In genomic region chr9:19553441-19553840, GRCh38 we compare ENCODE assay signal across 28 cellular contexts.
"Had no signal": no experiment of that assay in that cellular context is flagged by ENCODE, and none has a peak within 500 bp of the region (broad histone marks: within the 10 kb centered on the region; RNA-seq: fewer than 3 reads in every experiment).

No MANE protein-coding gene starts in this region.

- H3K27me3 ChIP-seq: ascending aorta, cardiac muscle cell, SJSA1 had no signal

- H3K36me3 Mint-ChIP-seq: activated naive CD8-positive, alpha-beta T cell treated with anti-CD3 and anti-CD28 coated beads for 36 hours had no signal

- ATAC-seq: activated CD8-positive, alpha-beta T cell treated with anti-CD3 and anti-CD28 coated beads for 36 hours; activated T-cell treated with anti-CD3 and anti-CD28 coated beads, Interleukin-2, amount 50 U/mL, for 72 hours; activated T-helper 17 cell treated with anti-CD3 and anti-CD28 coated beads, Interleukin-2, amount 50 U/mL, for 72 hours; K562; Panc1; SK-N-SH treated with all-trans-retinoic acid at 6 μM for 48 hours had no signal

- H3K4me1 Mint-ChIP-seq: activated T-helper 17 cell treated with anti-CD3 and anti-CD28 coated beads, Interleukin-2, amount 50 U/mL, for 72 hours had no signal

- H3K27ac ChIP-seq: ascending aorta, cardiac muscle cell, SJSA1 had no signal

- FAIRE-seq: K562 had no signal

- H3K27ac Mint-ChIP-seq: activated CD4-positive, alpha-beta T cell treated with anti-CD3 and anti-CD28 coated beads, Interleukin-2, amount 10 ng/mL, durations not matched to agents 24 days and 14 days; activated CD8-positive, alpha-beta T cell treated with anti-CD3 and anti-CD28 coated beads for 36 hours; activated naive CD8-positive, alpha-beta T cell treated with anti-CD3 and anti-CD28 coated beads for 36 hours; activated T-cell treated with anti-CD3 and anti-CD28 coated beads, Interleukin-2, amount 50 U/mL, for 72 hours; activated T-helper 17 cell treated with anti-CD3 and anti-CD28 coated beads, Interleukin-2, amount 50 U/mL, for 72 hours had no signal

- H3K4me3 ChIP-seq: ascending aorta, cardiac muscle cell, K562, SJSA1 had no signal

- H3K27me3 Mint-ChIP-seq: activated naive CD8-positive, alpha-beta T cell treated with anti-CD3 and anti-CD28 coated beads for 36 hours had no signal

- DNase-seq: activated CD4-positive, alpha-beta T cell treated with anti-CD3 and anti-CD28 coated beads, Interleukin-2, amount 10 ng/mL, durations not matched to agents 24 days and 14 days; activated CD4-positive, alpha-beta T cell treated with anti-CD3 and anti-CD28 coated beads, Interleukin-2, amount 50 U/mL, for 4 hours; activated CD8-positive, alpha-beta T cell treated with anti-CD3 and anti-CD28 coated beads for 36 hours; activated effector memory CD4-positive, alpha-beta T cell treated with anti-CD3 and anti-CD28 coated beads, Interleukin-2, amount 50 U/mL, for 16 hours; activated naive CD4-positive, alpha-beta T cell; activated naive CD4-positive, alpha-beta T cell treated with anti-CD3 and anti-CD28 coated beads, Interleukin-2, amount 50 U/mL, for 16 hours; activated naive CD8-positive, alpha-beta T cell treated with anti-CD3 and anti-CD28 coated beads for 36 hours; activated T-cell treated with anti-CD3 and anti-CD28 coated beads, Interleukin-2, amount 50 U/mL, for 1 hour; activated T-cell treated with anti-CD3 and anti-CD28 coated beads, Interleukin-2, amount 50 U/mL, for 72 hours; amniotic stem cell; NCI-H1105; NCI-H1417 treated with DMSO at 0.1 percent for 48 hours; NCI-H1930; NCI-H2081 treated with DMSO at 0.1 percent for 48 hours; NCI-H226; RPMI8226; SHP77 treated with DMSO at 0.1 percent for 48 hours; SW 1271; T-helper 1 cell; T-helper 2 cell; T-helper 9 cell had no signal

- H3K9me3 Mint-ChIP-seq: activated T-helper 17 cell treated with anti-CD3 and anti-CD28 coated beads, Interleukin-2, amount 50 U/mL, for 72 hours had no signal

- H3K36me3 ChIP-seq: ascending aorta, cardiac muscle cell, SJSA1 had no signal

- H3K4me3 Mint-ChIP-seq: activated CD4-positive, alpha-beta T cell treated with anti-CD3 and anti-CD28 coated beads, Interleukin-2, amount 10 ng/mL, durations not matched to agents 24 days and 14 days; activated CD8-positive, alpha-beta T cell treated with anti-CD3 and anti-CD28 coated beads for 36 hours; activated naive CD8-positive, alpha-beta T cell treated with anti-CD3 and anti-CD28 coated beads for 36 hours; activated T-cell treated with anti-CD3 and anti-CD28 coated beads, Interleukin-2, amount 50 U/mL, for 72 hours; activated T-helper 17 cell treated with anti-CD3 and anti-CD28 coated beads, Interleukin-2, amount 50 U/mL, for 72 hours had no signal

- H3K9me3 ChIP-seq: ascending aorta, SJSA1 had no signal
